In genomic region chr15:45157056-45157455, GRCh38 we compare ENCODE assay signal across 1 cellular context.
TF ChIP-seq lines count a peak whose summit lies in the region.

No MANE protein-coding gene starts in this region.

TF ChIP-seq in IMR-90, 13 proteins besides CTCF, POLR2A, EP300 and RAD21 (continued from another document):
- TF ChIP-seq ELK1 (IDR thresholded peaks at IDR 0.05; ENCODE audit: borderline replicate concordance, low read depth, low read length) (no peak), RFX5 (IDR thresholded peaks at IDR 0.05; ENCODE audit: low read depth, low read length) (no peak), MXI1 (IDR thresholded peaks at IDR 0.05; ENCODE audit: borderline replicate concordance, low read depth, low read length) (no peak), MAFK (IDR thresholded peaks at IDR 0.05; ENCODE audit: low read depth, low read length) (no peak), CEBPB (IDR thresholded peaks at IDR 0.05; ENCODE audit: low read depth, low read length) (no peak), USF2 (IDR thresholded peaks at IDR 0.05; ENCODE audit: low read depth, low read length) (no peak), RCOR1 (IDR thresholded peaks at IDR 0.05; ENCODE audit: insufficient replicate concordance, low read length) (no peak)
